ENCODE assay signal across 8 cellular contexts in the genomic region with DNA sequence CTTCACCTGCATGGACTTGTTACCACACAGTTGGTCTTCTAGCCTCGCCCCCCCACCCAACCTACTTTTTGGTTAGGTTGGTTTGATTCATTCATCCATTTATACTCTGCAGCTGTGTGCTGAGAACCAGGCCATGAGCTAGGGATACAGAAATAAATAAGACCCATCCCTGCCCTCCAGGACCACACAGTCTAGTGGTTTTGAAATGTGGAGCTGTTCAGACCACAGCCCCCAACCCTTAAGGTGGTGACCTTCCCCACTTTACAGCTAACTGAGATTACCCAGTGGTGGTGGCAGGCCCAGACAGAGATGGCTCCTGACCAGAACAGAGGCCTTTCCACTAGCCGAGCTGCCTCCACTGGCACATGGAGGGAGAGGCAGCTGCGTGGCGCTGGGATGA. TPM values are rescaled to one million over a fixed set of nuclear protein-coding genes. Genes with fewer than 3 reads are reported as not detected.
"Had no signal": no experiment of that assay in that cellular context is flagged by ENCODE, and none has a peak within 500 bp of the region (broad histone marks: within the 10 kb centered on the region; RNA-seq: fewer than 3 reads in every experiment).

No MANE protein-coding gene starts in this region.

- FAIRE-seq: G401.6, GM12878, GM12891, GM12892, GM18507, GM19239 had no signal

- DNase-seq: GDM1, GF-D8 had no signal

- H3K4me3 ChIP-seq: GM12878 had no signal

RNA-seq across cellular contexts. Expression of a gene that starts 37.0 kb away (rescaled TPM):
- total RNA-seq: GM12878 had no signal
- polyA plus RNA-seq: GM12878 had no signal
